ENCODE assay signal across 8 cellular contexts in the genomic region with DNA sequence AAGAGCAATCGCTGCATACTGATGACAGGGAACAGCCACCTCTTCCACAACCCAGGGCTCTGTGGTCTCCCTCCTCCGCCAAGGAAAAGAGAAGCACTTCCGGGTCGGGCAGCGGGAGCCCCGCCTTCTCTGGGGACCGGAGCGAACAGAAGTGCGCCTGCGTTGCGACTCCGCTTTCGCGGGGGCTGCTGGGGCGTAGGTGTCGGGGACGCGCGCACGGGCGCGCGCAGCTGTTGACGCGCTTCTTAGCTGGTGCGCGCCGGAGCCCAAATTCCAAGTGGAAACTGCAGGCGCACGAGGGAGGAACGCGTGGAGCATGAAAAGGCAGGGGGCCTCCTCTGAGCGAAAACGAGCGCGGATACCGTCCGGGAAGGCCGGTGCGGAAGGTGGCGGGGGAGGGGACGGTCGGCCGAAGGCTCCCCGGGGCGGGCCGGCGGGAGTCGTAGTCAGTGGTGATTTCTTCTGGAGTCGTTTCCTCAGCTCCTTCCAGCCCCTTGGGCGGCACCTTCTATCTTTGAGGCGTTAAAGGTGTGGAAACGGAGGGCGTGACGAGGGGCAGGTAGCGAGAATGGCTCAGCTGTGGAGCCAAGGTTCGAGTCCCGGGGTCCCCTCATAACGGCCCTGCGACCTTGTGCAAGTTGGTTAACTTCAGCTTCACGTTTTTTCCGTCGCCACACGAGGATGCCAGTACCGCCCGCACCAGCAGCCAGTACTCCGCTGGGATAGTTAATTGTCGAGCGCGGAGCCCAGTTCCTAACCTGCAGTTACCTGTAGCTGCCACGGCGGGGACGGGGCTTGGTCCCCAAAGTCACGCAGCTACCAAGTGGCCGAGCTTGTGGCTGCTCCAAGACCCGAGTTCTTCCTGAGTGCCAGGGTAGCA. TPM values are rescaled to one million over a fixed set of nuclear protein-coding genes. Genes with fewer than 3 reads are reported as not detected.
DNase-seq lines count a peak whose midpoint lies in the region; ATAC-seq and TF ChIP-seq lines count a peak whose summit lies in the region.

A gene (minus strand): TSS at position 95 of the 880 bp plus-strand sequence. CDS start 78 bp downstream, at position 17.
A gene with protein sequence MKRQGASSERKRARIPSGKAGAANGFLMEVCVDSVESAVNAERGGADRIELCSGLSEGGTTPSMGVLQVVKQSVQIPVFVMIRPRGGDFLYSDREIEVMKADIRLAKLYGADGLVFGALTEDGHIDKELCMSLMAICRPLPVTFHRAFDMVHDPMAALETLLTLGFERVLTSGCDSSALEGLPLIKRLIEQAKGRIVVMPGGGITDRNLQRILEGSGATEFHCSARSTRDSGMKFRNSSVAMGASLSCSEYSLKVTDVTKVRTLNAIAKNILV (plus strand): TSS at position 202 of the 880 bp plus-strand sequence. CDS start 115 bp downstream, at position 317.

- DNase-seq in DMS79 (lab: John Stamatoyannopoulos, UW) = peak; percentile 73
- peak; percentile 89 for DNase-seq in KG1 (lab: John Stamatoyannopoulos, UW)
- peak; percentile 95 for DNase-seq in activated T-cell treated with anti-CD3 and anti-CD28 coated beads, Interleukin-2, amount 50 U/mL, for 24 hours
- peak; percentile 97 to 98 for DNase-seq in erythroblast (lab: John Stamatoyannopoulos, UW)
- DNase-seq in stimulated activated CD8-positive, alpha-beta memory T cell treated with anti-CD3 and anti-CD28 coated beads, Interleukin-4, amount 100 ng/mL, for 48 hours = peak; percentile 96

- H3K27ac ChIP-seq in mucosa of rectum (ENCODE audit: low read depth in 2 of 2, low read length in 2 of 2) = peak within 1 kb of the TSS; percentile 94 to 96

- peak within 1 kb of the TSS; percentile 99 for H3K4me3 Mint-ChIP-seq in activated T-cell treated with anti-CD3 and anti-CD28 coated beads, Interleukin-2, amount 50 U/mL, for 24 hours

- peak within 1 kb of the TSS; percentile 99 to 100 for H3K4me3 ChIP-seq in mucosa of rectum (ENCODE audit: low read length in 2 of 2)

- no peaks in the 10 kb centered on the region for H3K9me3 ChIP-seq in mucosa of rectum (ENCODE audit: control insufficient read depth in 2 of 2, low read length in 2 of 2)

- H3K9ac ChIP-seq in mucosa of rectum (ENCODE audit: low read depth in 1 of 2, low read length in 2 of 2) = peak within 1 kb of the TSS; percentile 93 to 99

- peak within 1 kb of the TSS; percentile 99 for H3K27ac Mint-ChIP-seq in activated T-cell treated with anti-CD3 and anti-CD28 coated beads, Interleukin-2, amount 50 U/mL, for 24 hours

- peaks cover 8% of the 10 kb centered on the region in 2 donors for H3K36me3 ChIP-seq in mucosa of rectum (ENCODE audit: control insufficient read depth in 2 of 2, insufficient read depth in 2 of 2, low read length in 2 of 2)

- H3K4me1 Mint-ChIP-seq in activated T-cell treated with anti-CD3 and anti-CD28 coated beads, Interleukin-2, amount 50 U/mL, for 24 hours (ENCODE audit: low read depth) = peaks cover 42% of the 10 kb centered on the region

- TF ChIP-seq POLR2A in erythroblast (IDR thresholded peaks at IDR 0.05; ENCODE audit: low read length) = peak; percentile 95

- H3K27me3 ChIP-seq in mucosa of rectum (ENCODE audit: control insufficient read depth in 2 of 2, insufficient read depth in 2 of 2, low read length in 2 of 2) = no peaks in the 10 kb centered on the region

- H3K36me3 Mint-ChIP-seq in activated T-cell treated with anti-CD3 and anti-CD28 coated beads, Interleukin-2, amount 50 U/mL, for 24 hours (ENCODE audit: low read depth) = peaks cover 79% of the 10 kb centered on the region

- peak; percentile 91 for ATAC-seq in GM21723 (IDR thresholded peaks at IDR 0.05; ENCODE audit: unreplicated experiment)

- peaks cover 5 to 6% of the 10 kb centered on the region in 2 donors for H3K4me1 ChIP-seq in mucosa of rectum (ENCODE audit: control insufficient read depth in 2 of 2, insufficient read depth in 2 of 2, low read length in 2 of 2)

- H3K27me3 Mint-ChIP-seq in activated T-cell treated with anti-CD3 and anti-CD28 coated beads, Interleukin-2, amount 50 U/mL, for 24 hours = no peaks in the 10 kb centered on the region

- H3K9me3 Mint-ChIP-seq in activated T-cell treated with anti-CD3 and anti-CD28 coated beads, Interleukin-2, amount 50 U/mL, for 24 hours = no peaks in the 10 kb centered on the region

TF ChIP-seq in PFSK-1, 5 proteins besides CTCF, POLR2A, EP300 and RAD21:
- peak; percentile 91 for TF ChIP-seq POLR2AphosphoS5 (IDR thresholded peaks at IDR 0.05; ENCODE audit: low read depth, low read length)
- no peak for TF ChIP-seq SIN3A (IDR thresholded peaks at IDR 0.05; ENCODE audit: borderline replicate concordance, insufficient read depth, low read length)
- TF ChIP-seq, protein P1, sequence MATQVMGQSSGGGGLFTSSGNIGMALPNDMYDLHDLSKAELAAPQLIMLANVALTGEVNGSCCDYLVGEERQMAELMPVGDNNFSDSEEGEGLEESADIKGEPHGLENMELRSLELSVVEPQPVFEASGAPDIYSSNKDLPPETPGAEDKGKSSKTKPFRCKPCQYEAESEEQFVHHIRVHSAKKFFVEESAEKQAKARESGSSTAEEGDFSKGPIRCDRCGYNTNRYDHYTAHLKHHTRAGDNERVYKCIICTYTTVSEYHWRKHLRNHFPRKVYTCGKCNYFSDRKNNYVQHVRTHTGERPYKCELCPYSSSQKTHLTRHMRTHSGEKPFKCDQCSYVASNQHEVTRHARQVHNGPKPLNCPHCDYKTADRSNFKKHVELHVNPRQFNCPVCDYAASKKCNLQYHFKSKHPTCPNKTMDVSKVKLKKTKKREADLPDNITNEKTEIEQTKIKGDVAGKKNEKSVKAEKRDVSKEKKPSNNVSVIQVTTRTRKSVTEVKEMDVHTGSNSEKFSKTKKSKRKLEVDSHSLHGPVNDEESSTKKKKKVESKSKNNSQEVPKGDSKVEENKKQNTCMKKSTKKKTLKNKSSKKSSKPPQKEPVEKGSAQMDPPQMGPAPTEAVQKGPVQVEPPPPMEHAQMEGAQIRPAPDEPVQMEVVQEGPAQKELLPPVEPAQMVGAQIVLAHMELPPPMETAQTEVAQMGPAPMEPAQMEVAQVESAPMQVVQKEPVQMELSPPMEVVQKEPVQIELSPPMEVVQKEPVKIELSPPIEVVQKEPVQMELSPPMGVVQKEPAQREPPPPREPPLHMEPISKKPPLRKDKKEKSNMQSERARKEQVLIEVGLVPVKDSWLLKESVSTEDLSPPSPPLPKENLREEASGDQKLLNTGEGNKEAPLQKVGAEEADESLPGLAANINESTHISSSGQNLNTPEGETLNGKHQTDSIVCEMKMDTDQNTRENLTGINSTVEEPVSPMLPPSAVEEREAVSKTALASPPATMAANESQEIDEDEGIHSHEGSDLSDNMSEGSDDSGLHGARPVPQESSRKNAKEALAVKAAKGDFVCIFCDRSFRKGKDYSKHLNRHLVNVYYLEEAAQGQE (IDR thresholded peaks at IDR 0.05; ENCODE audit: insufficient read depth in 1 of 2, low read depth in 2 of 2, low read length in 2 of 2) = peak; percentile 27 to 32; a peak in 2 of 4 replicates
- peak; percentile 95 for TF ChIP-seq FOXP2 (optimal IDR thresholded peaks at IDR 0.05; ENCODE audit: borderline replicate concordance, extremely low read depth, extremely low read length, insufficient read depth)
- TF ChIP-seq TAF1 (IDR thresholded peaks at IDR 0.05; ENCODE audit: borderline replicate concordance, insufficient read depth, low read length) = peak; percentile 86; the same call in 1 of the 2 replicates

RNA-seq across cellular contexts. Expression of the first gene that starts in this region (rescaled TPM):
- polyA plus RNA-seq in PFSK-1 (2012; ENCODE audit: insufficient read length, low read depth) = 17.2 TPM

RNA-seq across cellular contexts. Expression of the second gene that starts in this region (rescaled TPM):
- polyA plus RNA-seq in PFSK-1 (2012; ENCODE audit: insufficient read length, low read depth) = 24.5 TPM

Comparison
In these comparisons a context has a peak if more than half of its experiments do, and no peak if none do; other contexts are left out.
1. Peak in every context shown above with its lines: DNase-seq, ATAC-seq, H3K4me3 ChIP-seq and H3K27ac ChIP-seq.